ENCODE assay signal across 10 cellular contexts in genomic region chr7:91945476-91945875, GRCh38.
DNase-seq lines count a peak whose midpoint lies in the region; ATAC-seq and TF ChIP-seq lines count a peak whose summit lies in the region.
"Had no signal": no experiment of that assay in that cellular context is flagged by ENCODE, and none has a peak within 500 bp of the region (broad histone marks: within the 10 kb centered on the region; RNA-seq: fewer than 3 reads in every experiment).

No MANE protein-coding gene starts in this region.

- DNase-seq in HCEC 1CT (peak; percentile 84), amniotic stem cell (lab: John Stamatoyannopoulos, UW) (peak; percentile 3), left kidney (ENCODE audit: low read depth, low spot score) (peak; percentile 5), GM19240 (ENCODE audit: insufficient read length, low spot score) (no peak), COLO829 (ENCODE audit: low spot score) (no peak)
- DNase-seq: activated CD8-positive, alpha-beta T cell treated with anti-CD3 and anti-CD28 coated beads for 36 hours; stimulated activated CD4-positive, alpha-beta T cell treated with anti-CD3 and anti-CD28 coated beads, Interleukin-2, amount 100 ng/mL, for 24 hours had no signal

- TF ChIP-seq CTCF in 22Rv1 (IDR thresholded peaks at IDR 0.05), result 0 out of 2 replicates have a peak, but pooled peaks have one; percentile 4

- H3K27ac ChIP-seq in 22Rv1, result no peak overlapping the region

- ATAC-seq in HG02571 (IDR thresholded peaks at IDR 0.05; ENCODE audit: unreplicated experiment) (no peak), HG03432 (IDR thresholded peaks at IDR 0.05; ENCODE audit: unreplicated experiment) (no peak)
- ATAC-seq: activated CD8-positive, alpha-beta T cell treated with anti-CD3 and anti-CD28 coated beads for 36 hours had no signal

Comparison
In these comparisons a context has a peak if more than half of its experiments do, and no peak if none do; other contexts are left out.
1. DNase-seq: peak in HCEC 1CT (single experiment), amniotic stem cell (single experiment) and left kidney (single experiment); none in GM19240 (single experiment) and COLO829 (single experiment).